Comparison of ENCODE assay signal across 32 cellular contexts in genomic region chrX:11567528-11568220, GRCh38.
"Had no signal": no experiment of that assay in that cellular context is flagged by ENCODE, and none has a peak within 500 bp of the region (broad histone marks: within the 10 kb centered on the region; RNA-seq: fewer than 3 reads in every experiment).

No MANE protein-coding gene starts in this region.

- FAIRE-seq: bronchial epithelial cell, frontal cortex had no signal

- H3K27me3 Mint-ChIP-seq: activated CD4-positive, alpha-beta memory T cell treated with anti-CD3 and anti-CD28 coated beads, Interleukin-2, amount 10 ng/mL, durations not matched to agents 7 days and 5 days; activated CD4-positive, alpha-beta T cell treated with anti-CD3 and anti-CD28 coated beads, Interleukin-2, amount 10 ng/mL, durations not matched to agents 7 days and 5 days; activated naive CD4-positive, alpha-beta T cell treated with anti-CD3 and anti-CD28 coated beads, Interleukin-2, amount 10 ng/mL, durations not matched to agents 7 days and 5 days; central memory CD8-positive, alpha-beta T cell; dendritic cell treated with granulocyte-macrophage colony-stimulating factor and Interleukin-4, amounts not matched to agents 40 ng/mL and 50 ng/mL, for 4 days; T-helper 17 cell had no signal

- H3K4me3 ChIP-seq: coronary artery, dorsolateral prefrontal cortex had no signal

- DNase-seq: activated CD4-positive, alpha-beta memory T cell treated with anti-CD3 and anti-CD28 coated beads, Interleukin-2, amount 10 ng/mL, durations not matched to agents 7 days and 5 days; activated CD4-positive, alpha-beta T cell treated with anti-CD3 and anti-CD28 coated beads for 1 hour; activated CD4-positive, alpha-beta T cell treated with anti-CD3 and anti-CD28 coated beads for 4 hours; activated CD4-positive, alpha-beta T cell treated with anti-CD3 and anti-CD28 coated beads, Interleukin-2, amount 10 ng/mL, durations not matched to agents 7 days and 5 days; activated CD4-positive, alpha-beta T cell treated with anti-CD3 and anti-CD28 coated beads, Interleukin-2, amount 50 U/mL, for 4 hours; activated CD8-positive, alpha-beta memory T cell treated with anti-CD3 and anti-CD28 coated beads, Interleukin-2, amount 50 U/mL, for 48 hours; activated gamma-delta T cell; activated naive CD4-positive, alpha-beta T cell; activated naive CD4-positive, alpha-beta T cell treated with anti-CD3 and anti-CD28 coated beads, Interleukin-2, amount 10 ng/mL, durations not matched to agents 7 days and 5 days; activated T-cell treated with anti-CD3 and anti-CD28 coated beads for 4 hours; activated T-cell treated with anti-CD3 and anti-CD28 coated beads, Interleukin-2, amount 50 U/mL, for 24 hours; activated T-cell treated with anti-CD3 and anti-CD28 coated beads, Interleukin-2, amount 50 U/mL, for 72 hours; amniotic stem cell; anterior cingulate cortex; brain microvascular endothelial cell; dorsolateral prefrontal cortex; effector memory CD4-positive, alpha-beta T cell; endodermal cell; head of caudate nucleus; T-helper 1 cell; T-helper 17 cell; T1000 had no signal

- H3K36me3 Mint-ChIP-seq: activated naive CD4-positive, alpha-beta T cell treated with anti-CD3 and anti-CD28 coated beads, Interleukin-2, amount 10 ng/mL, durations not matched to agents 7 days and 5 days; activated naive CD4-positive, alpha-beta T cell treated with anti-CD3 and anti-CD28 coated beads, Interleukin-2, amount 50 U/mL, for 72 hours; WTC11 had no signal

- H3K36me3 ChIP-seq: brain microvascular endothelial cell had no signal

- H3K27ac ChIP-seq: brain microvascular endothelial cell, coronary artery, dorsolateral prefrontal cortex, VCaP had no signal

- H3K9me3 Mint-ChIP-seq: activated CD4-positive, alpha-beta memory T cell treated with anti-CD3 and anti-CD28 coated beads, Interleukin-2, amount 10 ng/mL, durations not matched to agents 7 days and 5 days; activated CD4-positive, alpha-beta T cell treated with anti-CD3 and anti-CD28 coated beads, Interleukin-2, amount 10 ng/mL, durations not matched to agents 7 days and 5 days; activated naive CD4-positive, alpha-beta T cell treated with anti-CD3 and anti-CD28 coated beads, Interleukin-2, amount 10 ng/mL, durations not matched to agents 7 days and 5 days; activated naive CD4-positive, alpha-beta T cell treated with anti-CD3 and anti-CD28 coated beads, Interleukin-2, amount 50 U/mL, for 72 hours; activated T-cell treated with anti-CD3 and anti-CD28 coated beads, Interleukin-2, amount 50 U/mL, for 24 hours; activated T-cell treated with anti-CD3 and anti-CD28 coated beads, Interleukin-2, amount 50 U/mL, for 72 hours; central memory CD8-positive, alpha-beta T cell; dendritic cell treated with granulocyte-macrophage colony-stimulating factor and Interleukin-4, amounts not matched to agents 40 ng/mL and 50 ng/mL, for 4 days; T-helper 2 cell treated with Interferon-gamma antibody and Interleukin-4, amounts not matched to agents 5 μg/mL and 100 μg/mL, for 36 hours; WTC11 had no signal

- H3K27ac Mint-ChIP-seq: activated CD4-positive, alpha-beta memory T cell treated with anti-CD3 and anti-CD28 coated beads, Interleukin-2, amount 10 ng/mL, durations not matched to agents 7 days and 5 days; activated CD4-positive, alpha-beta T cell treated with anti-CD3 and anti-CD28 coated beads, Interleukin-2, amount 10 ng/mL, durations not matched to agents 7 days and 5 days; activated naive CD4-positive, alpha-beta T cell treated with anti-CD3 and anti-CD28 coated beads, Interleukin-2, amount 10 ng/mL, durations not matched to agents 7 days and 5 days; activated naive CD4-positive, alpha-beta T cell treated with anti-CD3 and anti-CD28 coated beads, Interleukin-2, amount 50 U/mL, for 72 hours; activated T-cell treated with anti-CD3 and anti-CD28 coated beads, Interleukin-2, amount 50 U/mL, for 24 hours; activated T-cell treated with anti-CD3 and anti-CD28 coated beads, Interleukin-2, amount 50 U/mL, for 72 hours; dendritic cell treated with granulocyte-macrophage colony-stimulating factor and Interleukin-4, amounts not matched to agents 40 ng/mL and 50 ng/mL, for 4 days; endodermal cell; T-helper 17 cell; T-helper 2 cell treated with Interferon-gamma antibody and Interleukin-4, amounts not matched to agents 5 μg/mL and 100 μg/mL, for 36 hours; WTC11 had no signal

- H3K4me3 Mint-ChIP-seq: activated CD4-positive, alpha-beta memory T cell treated with anti-CD3 and anti-CD28 coated beads, Interleukin-2, amount 10 ng/mL, durations not matched to agents 7 days and 5 days; activated CD4-positive, alpha-beta T cell treated with anti-CD3 and anti-CD28 coated beads, Interleukin-2, amount 10 ng/mL, durations not matched to agents 7 days and 5 days; activated naive CD4-positive, alpha-beta T cell treated with anti-CD3 and anti-CD28 coated beads, Interleukin-2, amount 10 ng/mL, durations not matched to agents 7 days and 5 days; activated T-cell treated with anti-CD3 and anti-CD28 coated beads, Interleukin-2, amount 50 U/mL, for 24 hours; activated T-cell treated with anti-CD3 and anti-CD28 coated beads, Interleukin-2, amount 50 U/mL, for 72 hours; central memory CD8-positive, alpha-beta T cell; dendritic cell treated with granulocyte-macrophage colony-stimulating factor and Interleukin-4, amounts not matched to agents 40 ng/mL and 50 ng/mL, for 4 days; endodermal cell; T-helper 17 cell; T-helper 2 cell treated with Interferon-gamma antibody and Interleukin-4, amounts not matched to agents 5 μg/mL and 100 μg/mL, for 36 hours; WTC11 had no signal

- H3K27me3 ChIP-seq: brain microvascular endothelial cell had no signal

- ATAC-seq: activated naive CD4-positive, alpha-beta T cell treated with anti-CD3 and anti-CD28 coated beads, Interleukin-2, amount 50 U/mL, for 72 hours; activated T-cell treated with anti-CD3 and anti-CD28 coated beads, Interleukin-2, amount 50 U/mL, for 72 hours; esophagus mucosa; T-helper 17 cell; WTC11 had no signal

- H3K4me1 Mint-ChIP-seq: activated CD4-positive, alpha-beta memory T cell treated with anti-CD3 and anti-CD28 coated beads, Interleukin-2, amount 10 ng/mL, durations not matched to agents 7 days and 5 days; activated CD4-positive, alpha-beta T cell treated with anti-CD3 and anti-CD28 coated beads, Interleukin-2, amount 10 ng/mL, durations not matched to agents 7 days and 5 days; activated naive CD4-positive, alpha-beta T cell treated with anti-CD3 and anti-CD28 coated beads, Interleukin-2, amount 10 ng/mL, durations not matched to agents 7 days and 5 days; central memory CD8-positive, alpha-beta T cell; T-helper 17 cell had no signal
